Comparison of ENCODE assay signal across 11 cellular contexts in genomic region chr10:118732253-118733194, GRCh38. TPM values are rescaled to one million over a fixed set of nuclear protein-coding genes. Genes with fewer than 3 reads are reported as not detected.
DNase-seq lines count a peak whose midpoint lies in the region; ATAC-seq, FAIRE-seq and TF ChIP-seq lines count a peak whose summit lies in the region.
"Had no signal": no experiment of that assay in that cellular context is flagged by ENCODE, and none has a peak within 500 bp of the region (broad histone marks: within the 10 kb centered on the region; RNA-seq: fewer than 3 reads in every experiment).

No MANE protein-coding gene starts in this region.

- no peak overlapping the region for H3K27ac Mint-ChIP-seq in Caco-2 (ENCODE audit: unreplicated experiment)

- no peak overlapping the region for H3K4me2 ChIP-seq in DND-41 (ENCODE audit: insufficient read depth, low read length)
- 0 out of 2 replicates have a peak overlapping the region, but pooled peaks have one; percentile 2 for H3K4me2 ChIP-seq in MM.1S (ENCODE audit: low read depth, low read length)
- H3K4me2 ChIP-seq in keratinocyte (ENCODE audit: control insufficient read depth, extremely low read depth, insufficient read depth, low read depth, low read length): no peak overlapping the region
- no peak overlapping the region for H3K4me2 ChIP-seq in OCI-LY7 (ENCODE audit: low read length)

- no peak overlapping the region for H3K4me3 Mint-ChIP-seq in Caco-2 (ENCODE audit: unreplicated experiment)

- CTCF ChIA-PET in Caco-2 (lab: Charles Lee) (interaction anchor here (0.6 kb wide), 1 partner anchor 11 kb away, joined by 4 read pairs; no protein-coding TSS in a partner anchor), OCI-LY7 (lab: Charles Lee; ENCODE audit: unreplicated experiment) (no interaction called here)

- H2AFZ ChIP-seq in DND-41 (ENCODE audit: low read depth, low read length): no peak overlapping the region
- H2AFZ ChIP-seq in MM.1S (ENCODE audit: low read length): no peak overlapping the region
- H2AFZ ChIP-seq in keratinocyte (ENCODE audit: control insufficient read depth, low read length): no peak overlapping the region
- no peak overlapping the region for H2AFZ ChIP-seq in OCI-LY7 (ENCODE audit: low read length)

- peak; percentile 62 for ATAC-seq in DND-41 (ENCODE audit: insufficient read depth, low read depth)
- ATAC-seq in GM21367 (IDR thresholded peaks at IDR 0.05; ENCODE audit: unreplicated experiment): peak; percentile 37

- no peak overlapping the region for H3K4me3 ChIP-seq in DND-41 (ENCODE audit: low read depth in 1 of 2, low read length in 2 of 2)
- H3K4me3 ChIP-seq in MM.1S (ENCODE audit: low read length): no peak overlapping the region
- H3K4me3 ChIP-seq in keratinocyte (ENCODE audit: control insufficient read depth in 2 of 3, extremely low read depth in 1 of 3, insufficient read depth in 2 of 3, low read depth in 1 of 3, low read length in 3 of 3): no peak overlapping the region
- H3K4me3 ChIP-seq in Caco-2 (ENCODE audit: low read depth, low read length): no peak overlapping the region
- H3K4me3 ChIP-seq in OCI-LY7 (ENCODE audit: low read depth, low read length, poor library complexity, severe bottlenecking): no peak overlapping the region

- BruUV-seq in Caco-2 (replicated peaks; lab: Mats Ljungman, UMichigan) (no TSS peak), OCI-LY7 (replicated peaks; lab: Mats Ljungman, UMichigan) (no TSS peak)

- POLR2A ChIA-PET in Caco-2 (lab: Charles Lee) (no interaction called here), OCI-LY7 (lab: Charles Lee) (interaction anchor here (0.6 to 6.0 kb wide), 2 partner anchors 21 to 273 kb away, joined by 3 to 37 read pairs; partner anchors contain the start of gene CACUL1)

- H3K9me1 ChIP-seq in keratinocyte (ENCODE audit: control insufficient read depth, extremely low read depth, insufficient read depth, low read length): peaks cover 4% of the 10 kb centered on the region

- H3K9ac ChIP-seq in DND-41 (ENCODE audit: low read depth, low read length): no peak overlapping the region
- H3K9ac ChIP-seq in MM.1S (ENCODE audit: low read length): no peak overlapping the region
- no peak overlapping the region for H3K9ac ChIP-seq in keratinocyte (ENCODE audit: control insufficient read depth, extremely low read depth, insufficient read depth, low read length)

- dilution Hi-C loops in keratinocyte (cut with MboI; ENCODE audit: extremely low pct_ligation_motif_present, low sequenced_read_pairs): no loop called here

- no peaks in the 10 kb centered on the region for H3K27me3 Mint-ChIP-seq in Caco-2 (ENCODE audit: insufficient read depth, unreplicated experiment)

- H3K27me3 ChIP-seq in DND-41 (ENCODE audit: insufficient read depth, low read length, poor library complexity): no peaks in the 10 kb centered on the region
- H3K27me3 ChIP-seq in MM.1S (replicated peaks; ENCODE audit: insufficient read depth, low read length): no peaks in the 10 kb centered on the region
- H3K27me3 ChIP-seq in keratinocyte (ENCODE audit: control insufficient read depth, extremely low read depth, insufficient read depth, low read length): no peaks in the 10 kb centered on the region
- no peaks in the 10 kb centered on the region for H3K27me3 ChIP-seq in Caco-2 (replicated peaks; ENCODE audit: control insufficient read depth, insufficient read depth, low read length)

- no peaks in the 10 kb centered on the region for H3K36me3 Mint-ChIP-seq in Caco-2 (ENCODE audit: insufficient read depth, unreplicated experiment)

- H3K36me3 ChIP-seq in DND-41 (ENCODE audit: insufficient read depth, low read length) (0 out of 2 replicates have a peak, but pooled peaks cover 7% of the 10 kb centered on the region), MM.1S (replicated peaks; ENCODE audit: insufficient read depth, low read length) (no peaks in the 10 kb centered on the region), keratinocyte (ENCODE audit: control insufficient read depth in 2 of 2, extremely low read depth in 1 of 2, insufficient read depth in 2 of 2, low read length in 2 of 2) (peaks cover 0 to 3% of the 10 kb centered on the region in 2 experiments), Caco-2 (ENCODE audit: control insufficient read depth, insufficient read depth, low read length) (no peaks in the 10 kb centered on the region), OCI-LY7 (ENCODE audit: insufficient read depth, low read length) (peaks cover 3% of the 10 kb centered on the region; the same call in 1 of the 2 replicates)

- TF ChIP-seq CTCF in DND-41 (IDR thresholded peaks at IDR 0.05; ENCODE audit: borderline replicate concordance, extremely low read depth, low read length, poor library complexity, severe bottlenecking) (no peak), MM.1S (IDR thresholded peaks at IDR 0.05; ENCODE audit: low read length) (no peak), keratinocyte (optimal IDR thresholded peaks at IDR 0.05 in 1 of 3, IDR thresholded peaks at IDR 0.05 in 1 of 3, conservative IDR thresholded peaks at IDR 0.05 in 1 of 3; ENCODE audit: extremely low read depth in 1 of 3, insufficient read depth in 2 of 3, low read length in 3 of 3) (no peak), Caco-2 (IDR thresholded peaks at IDR 0.05; ENCODE audit: insufficient read depth in 1 of 2, low read depth in 1 of 2, low read length in 1 of 2, severe bottlenecking in 1 of 2, unreplicated experiment in 1 of 2) (no peak), OCI-LY7 (conservative IDR thresholded peaks at IDR 0.05; ENCODE audit: low read length) (no peak)

- intact Hi-C loops in Caco-2 (cut with micrococcal nuclease; ENCODE audit: unreplicated experiment): no loop called here
- intact Hi-C loops in OCI-LY7 (cut with micrococcal nuclease; ENCODE audit: unreplicated experiment): no loop called here

- H3K9me2 ChIP-seq in MM.1S (replicated peaks; ENCODE audit: insufficient read depth, low read length) (no peaks in the 10 kb centered on the region), OCI-LY7 (ENCODE audit: insufficient read depth, low read length) (no peaks in the 10 kb centered on the region)

- no peaks in the 10 kb centered on the region for H3K9me3 ChIP-seq in DND-41 (ENCODE audit: insufficient read depth, low read length, severe bottlenecking)
- no peaks in the 10 kb centered on the region for H3K9me3 ChIP-seq in MM.1S (replicated peaks; ENCODE audit: insufficient read depth, low read length)
- H3K9me3 ChIP-seq in keratinocyte (ENCODE audit: control insufficient read depth, low read depth, low read length): no peaks in the 10 kb centered on the region
- H3K9me3 ChIP-seq in Caco-2: no peaks in the 10 kb centered on the region
- H3K9me3 ChIP-seq in OCI-LY7 (ENCODE audit: low read length): no peaks in the 10 kb centered on the region

- H3K79me2 ChIP-seq in DND-41 (ENCODE audit: insufficient read depth, low read length): peaks cover 87% of the 10 kb centered on the region
- peaks cover 70% of the 10 kb centered on the region for H3K79me2 ChIP-seq in MM.1S (ENCODE audit: low read length)
- H3K79me2 ChIP-seq in keratinocyte (ENCODE audit: control insufficient read depth, insufficient read depth, low read length): peaks cover 87% of the 10 kb centered on the region
- peaks cover 47% of the 10 kb centered on the region for H3K79me2 ChIP-seq in OCI-LY7 (ENCODE audit: insufficient read depth, low read depth, low read length)

- H3K4me1 Mint-ChIP-seq in Caco-2 (ENCODE audit: low read depth, unreplicated experiment): peaks cover 25% of the 10 kb centered on the region

- no peaks in the 10 kb centered on the region for H3K9me3 Mint-ChIP-seq in Caco-2 (ENCODE audit: unreplicated experiment)

- H3K4me1 ChIP-seq in DND-41 (ENCODE audit: insufficient read depth, low read length) (no peaks in the 10 kb centered on the region), MM.1S (ENCODE audit: low read length) (no peaks in the 10 kb centered on the region), keratinocyte (ENCODE audit: control insufficient read depth, extremely low read depth, insufficient read depth, low read length) (peaks cover 32% of the 10 kb centered on the region), Caco-2 (peaks cover 21% of the 10 kb centered on the region), OCI-LY7 (ENCODE audit: insufficient read depth, low read length, poor library complexity, severe bottlenecking) (peaks cover 19% of the 10 kb centered on the region)

- H3F3A ChIP-seq in MM.1S (ENCODE audit: insufficient read depth, low read length): no peaks in the 10 kb centered on the region; the same call in 1 of the 2 replicates

- no peak for DNase-seq in DND-41
- DNase-seq in MM.1S: no peak
- no peak for DNase-seq in keratinocyte (ENCODE audit: low read depth, low spot score)
- no peak for DNase-seq in Caco-2
- DNase-seq in HuH-7.5 (ENCODE audit: low spot score): no peak
- DNase-seq in NCI-H774 (lab: John Stamatoyannopoulos, UW): no peak
- no peak for DNase-seq in OCI-LY7 (ENCODE audit: low spot score)
- DNase-seq: activated CD4-positive, alpha-beta T cell treated with anti-CD3 and anti-CD28 coated beads for 1 hour; NCI-H2081; stimulated activated CD4-positive, alpha-beta T cell treated with anti-CD3 and anti-CD28 coated beads, Interleukin-4, amount 100 ng/mL, for 4 hours had no signal

- FAIRE-seq in keratinocyte (lab: Jason Lieb, UNC): peak; percentile 32

- H4K20me1 ChIP-seq in DND-41 (ENCODE audit: insufficient read depth, low read length) (peaks cover 56% of the 10 kb centered on the region), MM.1S (ENCODE audit: insufficient read depth, low read length) (no peaks in the 10 kb centered on the region; the same call in 1 of the 2 replicates), keratinocyte (ENCODE audit: control insufficient read depth, extremely low read depth, insufficient read depth, low read length) (peaks cover 7% of the 10 kb centered on the region), OCI-LY7 (ENCODE audit: insufficient read depth, low read length) (peaks cover 29% of the 10 kb centered on the region; the same call in 1 of the 2 replicates)

- H3K27ac ChIP-seq in DND-41 (ENCODE audit: low read length): no peak overlapping the region
- H3K27ac ChIP-seq in MM.1S (ENCODE audit: low read length): no peak overlapping the region
- no peak overlapping the region for H3K27ac ChIP-seq in keratinocyte (ENCODE audit: control insufficient read depth, insufficient read depth, low read length)
- no peak overlapping the region for H3K27ac ChIP-seq in OCI-LY7 (ENCODE audit: low read depth, low read length, poor library complexity, severe bottlenecking)

RNA-seq across cellular contexts. Expression of gene CACUL1, which starts 22.2 kb away (rescaled TPM):
- 19.5 to 36.5 TPM (median 20.1 TPM) in 3 replicates for polyA plus RNA-seq in keratinocyte
- 17.7 TPM for polyA plus RNA-seq in keratinocyte (2011; ENCODE audit: low read depth)
- polyA plus RNA-seq in keratinocyte (2011; cell fraction: cytosol; rRNA removed): 12.9 and 20.4 TPM in 2 replicates
- polyA plus RNA-seq in keratinocyte (2011; cell fraction: nucleus; rRNA removed): 18.4 and 21.2 TPM in 2 replicates
- polyA plus RNA-seq in keratinocyte (2012; ENCODE audit: low replicate concordance): 16.3 and 21.8 TPM in 2 replicates
- polyA minus RNA-seq in keratinocyte: 13.2 to 43.8 TPM (median 20.9 TPM) in 3 replicates
- polyA minus RNA-seq in keratinocyte (2011; cell fraction: cytosol; rRNA and poly(A)+ RNA removed): 27.2 TPM
- polyA minus RNA-seq in keratinocyte (2011; cell fraction: nucleus; rRNA and poly(A)+ RNA removed): 29.6 and 42.8 TPM in 2 replicates
- total RNA-seq in Caco-2 (2022) (39.2 and 42.7 TPM in 2 replicates), OCI-LY7 (2022) (27.6 and 31.2 TPM in 2 replicates)
- total RNA-seq in OCI-LY7 (2014; rRNA removed; shearing (Covaris generic)): 12.0 and 12.8 TPM in 2 replicates
